Comparison of ENCODE assay signal across 17 cellular contexts in the genomic region with DNA sequence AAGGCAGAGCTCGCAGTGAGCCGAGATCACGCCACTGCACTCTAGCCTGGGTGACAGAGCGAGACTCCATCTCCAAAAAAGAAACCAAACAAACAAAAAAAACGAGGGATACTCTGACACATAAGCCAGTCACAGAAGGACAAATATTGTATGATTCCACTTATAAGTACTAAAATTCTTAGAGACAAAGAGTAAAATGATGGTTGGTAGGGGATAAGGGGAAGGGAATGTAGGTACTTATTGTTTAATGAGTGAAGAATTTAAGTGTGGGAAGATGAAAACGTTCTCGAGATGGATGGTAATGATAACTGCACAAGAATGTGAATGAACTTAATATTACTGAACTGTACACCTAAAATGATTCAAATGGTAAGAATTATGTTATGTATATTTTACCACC.
DNase-seq lines count a peak whose midpoint lies in the region; ATAC-seq and TF ChIP-seq lines count a peak whose summit lies in the region.
"Had no signal": no experiment of that assay in that cellular context is flagged by ENCODE, and none has a peak within 500 bp of the region (broad histone marks: within the 10 kb centered on the region; RNA-seq: fewer than 3 reads in every experiment).

No MANE protein-coding gene starts in this region.

- peaks cover 8% of the 10 kb centered on the region for H3K36me3 Mint-ChIP-seq in MCF 10A (ENCODE audit: insufficient read depth, unreplicated experiment)
- H3K36me3 Mint-ChIP-seq in progenitor cell of endocrine pancreas (ENCODE audit: insufficient read depth) = peaks cover 25% of the 10 kb centered on the region
- H3K36me3 Mint-ChIP-seq: CD4-positive, CD25-positive, alpha-beta regulatory T cell had no signal

- H3K4me3 Mint-ChIP-seq in MCF 10A (ENCODE audit: unreplicated experiment) = no peak overlapping the region
- no peak overlapping the region for H3K4me3 Mint-ChIP-seq in progenitor cell of endocrine pancreas (ENCODE audit: low read depth)
- H3K4me3 Mint-ChIP-seq: B cell; CD4-positive, CD25-positive, alpha-beta regulatory T cell; CD8-positive, alpha-beta memory T cell had no signal

- peak overlapping the region in 1 of 3 experiments; percentile 22 for H3K4me3 ChIP-seq in mammary epithelial cell (replicated peaks in 1 of 3; ENCODE audit: insufficient read depth in 1 of 3, low read depth in 2 of 3, low read length in 3 of 3)
- no peak overlapping the region for H3K4me3 ChIP-seq in PC-3 (ENCODE audit: low read length)
- H3K4me3 ChIP-seq: BLaER1, HAP-1 had no signal

- intact Hi-C loops in mammary epithelial cell (cut with micrococcal nuclease) (no loop called here), MCF 10A (cut with micrococcal nuclease) (no loop called here), PC-3 (cut with micrococcal nuclease) (no loop called here)

- H3K4me1 ChIP-seq in mammary epithelial cell (ENCODE audit: insufficient read depth, low read length) = peaks cover 2% of the 10 kb centered on the region
- no peaks in the 10 kb centered on the region for H3K4me1 ChIP-seq in PC-3 (ENCODE audit: insufficient read depth, low read length)
- H3K4me1 ChIP-seq: BLaER1 had no signal

- in situ Hi-C loops in mammary epithelial cell (cut with MboI; ENCODE audit: low sequenced_read_pairs in 2 of 2) = no loop called here

- H3K9me3 ChIP-seq in mammary epithelial cell (replicated peaks; ENCODE audit: insufficient read depth, low read length) = peaks cover 6% of the 10 kb centered on the region
- no peaks in the 10 kb centered on the region; the same call in 1 of the 2 replicates for H3K9me3 ChIP-seq in PC-3 (ENCODE audit: low read length)

- POLR2A ChIA-PET in MCF 10A (lab: Yijun Ruan, JAX) (no interaction called here), PC-3 (lab: Charles Lee; ENCODE audit: unreplicated experiment) (no interaction called here)

- H2AFZ ChIP-seq in mammary epithelial cell (ENCODE audit: low read depth, low read length) = no peak overlapping the region
- no peak overlapping the region for H2AFZ ChIP-seq in PC-3 (ENCODE audit: low read length)

- no peak overlapping the region for H3K27ac Mint-ChIP-seq in MCF 10A (ENCODE audit: low read depth, unreplicated experiment)
- peak overlapping the region; percentile 37 for H3K27ac Mint-ChIP-seq in progenitor cell of endocrine pancreas
- H3K27ac Mint-ChIP-seq: B cell; CD4-positive, CD25-positive, alpha-beta regulatory T cell; CD8-positive, alpha-beta memory T cell had no signal

- H3K9ac ChIP-seq in mammary epithelial cell (ENCODE audit: insufficient read depth, low read length) = no peak overlapping the region
- H3K9ac ChIP-seq in PC-3 (ENCODE audit: low read length) = no peak overlapping the region
- H3K9ac ChIP-seq: BLaER1 had no signal

- H3K36me3 ChIP-seq in mammary epithelial cell (ENCODE audit: insufficient read depth, low read length) (no peaks in the 10 kb centered on the region), PC-3 (ENCODE audit: low read depth, low read length) (peaks cover 6% of the 10 kb centered on the region; the same call in 1 of the 2 replicates)
- H3K36me3 ChIP-seq: HAP-1 had no signal

- H3K79me2 ChIP-seq in mammary epithelial cell (ENCODE audit: insufficient read depth, low read length) (peaks cover 44% of the 10 kb centered on the region), PC-3 (ENCODE audit: low read length) (peaks cover 42% of the 10 kb centered on the region)

- no peaks in the 10 kb centered on the region for H3K27me3 ChIP-seq in mammary epithelial cell (ENCODE audit: insufficient read depth, low read length)
- no peaks in the 10 kb centered on the region for H3K27me3 ChIP-seq in PC-3 (ENCODE audit: low read length)
- H3K27me3 ChIP-seq: BLaER1 had no signal

- peak; percentile 33 for DNase-seq in mammary epithelial cell
- DNase-seq in MCF 10A (ENCODE audit: unreplicated experiment) = no peak
- peak; percentile 61 for DNase-seq in PC-3
- no peak for DNase-seq in progenitor cell of endocrine pancreas (ENCODE audit: low spot score, unreplicated experiment)
- no peak for DNase-seq in hypothalamus (lab: John Stamatoyannopoulos, UW)
- DNase-seq in NCI-H526 treated with DMSO at 0.1 percent for 48 hours (lab: John Stamatoyannopoulos, UW) = no peak
- DNase-seq: CD4-positive, CD25-positive, alpha-beta regulatory T cell; CD8-positive, alpha-beta memory T cell; DMS 273 treated with DMSO at 0.1 percent for 48 hours; DMS79; GOT3 had no signal

- H4K20me1 ChIP-seq in mammary epithelial cell (ENCODE audit: insufficient read depth, low read length) (no peaks in the 10 kb centered on the region), PC-3 (ENCODE audit: low read length) (no peaks in the 10 kb centered on the region)

- 28% methylated on average over 7 of the region's 7 CpGs for WGBS in mammary epithelial cell (ENCODE audit: low coverage, missing lambda C conversion rate)

- no peaks in the 10 kb centered on the region for H3F3A ChIP-seq in PC-3 (ENCODE audit: low read length, unreplicated experiment)

- peaks cover 7% of the 10 kb centered on the region for H3K9me3 Mint-ChIP-seq in MCF 10A (ENCODE audit: unreplicated experiment)
- H3K9me3 Mint-ChIP-seq in progenitor cell of endocrine pancreas (ENCODE audit: low read depth) = peaks cover 11% of the 10 kb centered on the region
- H3K9me3 Mint-ChIP-seq: CD8-positive, alpha-beta memory T cell had no signal

- peaks cover 11% of the 10 kb centered on the region for H3K4me1 Mint-ChIP-seq in MCF 10A (ENCODE audit: insufficient read depth, unreplicated experiment)
- H3K4me1 Mint-ChIP-seq in progenitor cell of endocrine pancreas (ENCODE audit: low read depth) = peaks cover 4% of the 10 kb centered on the region

- TF ChIP-seq CTCF in mammary epithelial cell (conservative IDR thresholded peaks at IDR 0.05 in 1 of 2, IDR thresholded peaks at IDR 0.05 in 1 of 2; ENCODE audit: extremely low read depth in 1 of 2, insufficient read depth in 1 of 2, low read depth in 1 of 2, low read length in 2 of 2) (no peak), MCF 10A (IDR thresholded peaks at IDR 0.05; ENCODE audit: unreplicated experiment) (no peak), PC-3 (conservative IDR thresholded peaks at IDR 0.05; ENCODE audit: low read depth, low read length) (no peak), progenitor cell of endocrine pancreas (IDR thresholded peaks at IDR 0.05; ENCODE audit: unreplicated experiment) (no peak)

- CTCF ChIA-PET in mammary epithelial cell (lab: Charles Lee; ENCODE audit: low non-redundant PET) = no interaction called here
- CTCF ChIA-PET in MCF 10A (lab: Yijun Ruan, JAX) = no interaction called here
- CTCF ChIA-PET in PC-3 (lab: Charles Lee) = no interaction called here

- no peak overlapping the region for H3K27ac ChIP-seq in mammary epithelial cell (ENCODE audit: insufficient read depth, low read depth, low read length)
- peak overlapping the region; percentile 52 for H3K27ac ChIP-seq in PC-3 (ENCODE audit: low read length)
- H3K27ac ChIP-seq: 22Rv1, BLaER1, C4-2B had no signal

- ATAC-seq in PC-3 (peak; percentile 51), HG03196 (IDR thresholded peaks at IDR 0.05; ENCODE audit: unreplicated experiment) (no peak)

- H3K9me2 ChIP-seq in PC-3 (replicated peaks; ENCODE audit: low read length) = no peaks in the 10 kb centered on the region

- H3K4me2 ChIP-seq in mammary epithelial cell (ENCODE audit: insufficient read depth, low read depth, low read length) (peak overlapping the region; percentile 60), PC-3 (ENCODE audit: low read length) (peak overlapping the region; percentile 60)
- H3K4me2 ChIP-seq: BLaER1 had no signal

- dilution Hi-C loops in mammary epithelial cell (cut with HindIII; ENCODE audit: low sequenced_read_pairs) = no loop called here

- BruUV-seq in mammary epithelial cell (replicated peaks; lab: Mats Ljungman, UMichigan) (no TSS peak), MCF 10A (replicated peaks; lab: Mats Ljungman, UMichigan) (no TSS peak), PC-3 (replicated peaks; lab: Mats Ljungman, UMichigan) (no TSS peak)

- H3K27me3 Mint-ChIP-seq in MCF 10A (ENCODE audit: insufficient read depth, unreplicated experiment) (no peaks in the 10 kb centered on the region), progenitor cell of endocrine pancreas (no peaks in the 10 kb centered on the region)
- H3K27me3 Mint-ChIP-seq: B cell; CD4-positive, CD25-positive, alpha-beta regulatory T cell; CD8-positive, alpha-beta memory T cell had no signal

Comparison
In these comparisons a context has a peak if more than half of its experiments do, and no peak if none do; other contexts are left out.
1. DNase-seq: peak in mammary epithelial cell (single experiment) and PC-3 (single experiment); none in MCF 10A (single experiment), progenitor cell of endocrine pancreas (single experiment), hypothalamus (0 of 51) and NCI-H526 treated with DMSO at 0.1 percent for 48 hours (single experiment).